In genomic region chr5:58016329-58016728, GRCh38 we compare ENCODE assay signal across 21 cellular contexts.
DNase-seq lines count a peak whose midpoint lies in the region; ATAC-seq, FAIRE-seq and TF ChIP-seq lines count a peak whose summit lies in the region.
"Had no signal": no experiment of that assay in that cellular context is flagged by ENCODE, and none has a peak within 500 bp of the region (broad histone marks: within the 10 kb centered on the region; RNA-seq: fewer than 3 reads in every experiment).

No MANE protein-coding gene starts in this region.

- H3K9ac ChIP-seq in colonic mucosa (ENCODE audit: low read depth in 2 of 2, low read length in 2 of 2): no peak overlapping the region
- H3K9ac ChIP-seq: KMS-11 had no signal

- no peak for TF ChIP-seq CTCF in bronchial epithelial cell (IDR thresholded peaks at IDR 0.05; ENCODE audit: insufficient read depth, low read length, severe bottlenecking)
- TF ChIP-seq CTCF in colonic mucosa (IDR thresholded peaks at IDR 0.05): no peak

- DNase-seq in LHCN-M2 (ENCODE audit: low read depth) (peak; percentile 79), bronchial epithelial cell (ENCODE audit: low read depth) (peak; percentile 74), left kidney (ENCODE audit: low read depth, low spot score) (peak; percentile 0), colonic mucosa (no peak), NCI-H2107 treated with DMSO at 0.1 percent for 48 hours (lab: John Stamatoyannopoulos, UW; ENCODE audit: unreplicated experiment) (no peak)
- DNase-seq in stimulated activated CD4-positive, alpha-beta T cell treated with anti-CD3 and anti-CD28 coated beads, Interleukin-1b, Interleukin-23, amount 100 ng/mL, for 48 hours: no peak
- DNase-seq: activated B cell treated with CpG ODN at 0.5 μM for 24 hours; activated CD8-positive, alpha-beta memory T cell treated with anti-CD3 and anti-CD28 coated beads for 24 hours; adrenal gland; head of caudate nucleus; kidney; midbrain; NCI-H1417; right cardiac atrium; Right ventricle myocardium superior; stimulated activated CD4-positive, alpha-beta T cell treated with anti-CD3 and anti-CD28 coated beads, Interleukin-4, amount 100 ng/mL, for 1 hour; stimulated activated CD8-positive, alpha-beta memory T cell treated with anti-CD3 and anti-CD28 coated beads, Interleukin-4, amount 100 ng/mL, for 48 hours; T-helper 2 cell had no signal

- no peak for ATAC-seq in GM18505 (IDR thresholded peaks at IDR 0.05; ENCODE audit: unreplicated experiment)
- ATAC-seq: right cardiac atrium had no signal

- intact Hi-C loops in colonic mucosa (cut with DNase I): no loop called here

- no peak overlapping the region for H3K27ac ChIP-seq in colonic mucosa
- H3K27ac ChIP-seq: adrenal gland, KMS-11, thoracic aorta had no signal

- H3K9me3 ChIP-seq in colonic mucosa: no peaks in the 10 kb centered on the region
- H3K9me3 ChIP-seq: adrenal gland, thoracic aorta had no signal

- FAIRE-seq in bronchial epithelial cell (lab: Jason Lieb, UNC): peak; percentile 88
- FAIRE-seq: kidney had no signal

- no peak for TF ChIP-seq POLR2A in GM18505 (IDR thresholded peaks at IDR 0.05; ENCODE audit: borderline replicate concordance, extremely low read depth, insufficient read depth, insufficient read length)

- H3K27me3 ChIP-seq in bronchial epithelial cell (ENCODE audit: control insufficient read depth, insufficient read depth, low read length) (no peaks in the 10 kb centered on the region), colonic mucosa (no peaks in the 10 kb centered on the region)
- H3K27me3 ChIP-seq: adrenal gland had no signal

- no peaks in the 10 kb centered on the region for H3K4me1 ChIP-seq in colonic mucosa
- H3K4me1 ChIP-seq: adrenal gland had no signal

- H3K4me3 ChIP-seq in bronchial epithelial cell (ENCODE audit: low read depth, low read length) (no peak overlapping the region), colonic mucosa (no peak overlapping the region)
- H3K4me3 ChIP-seq: adrenal gland, thoracic aorta had no signal

- H3K36me3 ChIP-seq in bronchial epithelial cell (ENCODE audit: control insufficient read depth, insufficient read depth, low read length) (no peaks in the 10 kb centered on the region), colonic mucosa (no peaks in the 10 kb centered on the region)
- H3K36me3 ChIP-seq: adrenal gland, thoracic aorta had no signal

Comparison
In these comparisons a context has a peak if more than half of its experiments do, and no peak if none do; other contexts are left out.
1. DNase-seq: peak in LHCN-M2 (single experiment), bronchial epithelial cell (single experiment) and left kidney (single experiment); none in stimulated activated CD4-positive, alpha-beta T cell treated with anti-CD3 and anti-CD28 coated beads, Interleukin-1b, Interleukin-23, amount 100 ng/mL, for 48 hours (single experiment), colonic mucosa (single experiment) and NCI-H2107 treated with DMSO at 0.1 percent for 48 hours (single experiment).